In the genomic region with DNA sequence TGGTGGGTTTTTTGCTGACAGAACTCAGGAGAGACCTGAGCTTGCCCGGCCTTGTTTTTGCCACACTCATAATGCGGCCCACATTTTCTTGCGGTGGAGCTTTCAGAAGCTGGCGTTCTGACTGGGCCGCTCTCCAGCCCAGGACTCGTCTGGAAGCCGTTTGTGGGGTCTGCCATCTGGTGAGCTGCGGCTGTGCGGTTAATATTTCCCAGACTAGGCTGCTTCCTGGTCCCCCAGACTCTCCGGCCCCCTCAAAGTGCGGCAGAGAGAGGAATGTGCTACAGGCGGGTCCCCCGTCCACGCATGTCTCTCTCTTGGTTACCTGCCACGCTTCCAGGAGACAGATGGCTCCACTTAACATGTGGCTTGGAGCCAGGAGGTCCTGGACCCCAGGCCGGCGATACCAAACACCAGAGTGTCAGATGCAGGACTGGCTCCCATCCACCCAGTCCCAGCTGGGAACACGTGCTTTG, we compare ENCODE assay signal across 16 cellular contexts.
DNase-seq lines count a peak whose midpoint lies in the region; ATAC-seq, FAIRE-seq and TF ChIP-seq lines count a peak whose summit lies in the region.
"Had no signal": no experiment of that assay in that cellular context is flagged by ENCODE, and none has a peak within 500 bp of the region (broad histone marks: within the 10 kb centered on the region; RNA-seq: fewer than 3 reads in every experiment).

No MANE protein-coding gene starts in this region.

- 67 to 71% (median 71%) methylated on average over 18 of the region's 18 CpGs for WGBS in small intestine, 3 donors

- H3K4me3 ChIP-seq in DND-41 (ENCODE audit: low read depth in 1 of 2, low read length in 2 of 2) = no peak overlapping the region
- no peak overlapping the region for H3K4me3 ChIP-seq in osteoblast (ENCODE audit: insufficient read depth, low read length)
- no peak overlapping the region for H3K4me3 ChIP-seq in small intestine (ENCODE audit: low read depth in 1 of 2, low read length in 2 of 2)
- H3K4me3 ChIP-seq: cardiac muscle cell, stomach had no signal

- peak; percentile 71 for ATAC-seq in DND-41 (ENCODE audit: insufficient read depth, low read depth)
- no peak for ATAC-seq in stimulated activated effector memory CD8-positive, alpha-beta T cell treated with anti-CD3 and anti-CD28 coated beads, Interleukin-12 subunit alpha, Interleukin-12 subunit beta, amount 100 ng/mL, for 72 hours
- no peak for ATAC-seq in HG02571 (IDR thresholded peaks at IDR 0.05; ENCODE audit: unreplicated experiment)

- no peaks in the 10 kb centered on the region for H3K79me2 ChIP-seq in DND-41 (ENCODE audit: insufficient read depth, low read length)
- H3K79me2 ChIP-seq in osteoblast (ENCODE audit: insufficient read depth, low read length) = no peaks in the 10 kb centered on the region

- H3K27ac ChIP-seq in DND-41 (ENCODE audit: low read length) (no peak overlapping the region), osteoblast (ENCODE audit: low read depth, low read length) (no peak overlapping the region), small intestine (ENCODE audit: low read depth in 1 of 2, low read length in 1 of 2) (no peak overlapping the region)
- H3K27ac ChIP-seq: cardiac muscle cell had no signal

- DNase-seq in DND-41 (peak; percentile 77), NCI-H1694 treated with DMSO at 0.1 percent for 48 hours (lab: John Stamatoyannopoulos, UW) (peak; percentile 76), astrocyte of the hippocampus (ENCODE audit: low read depth, low spot score) (peak; percentile 66), osteoblast (ENCODE audit: insufficient read length, low spot score, missing footprints) (peak; percentile 89), small intestine (no peak)
- DNase-seq in T-helper 2 cell treated with Interferon-gamma antibody and Interleukin-4, amounts not matched to agents 5 μg/mL and 100 μg/mL, for 36 hours (ENCODE audit: low spot score) = no peak
- no peak for DNase-seq in stimulated activated effector memory CD8-positive, alpha-beta T cell treated with anti-CD3 and anti-CD28 coated beads, Interleukin-12 subunit alpha, Interleukin-12 subunit beta, amount 100 ng/mL, for 72 hours (ENCODE audit: low spot score in 2 of 2)
- DNase-seq: activated CD4-positive, alpha-beta T cell treated with anti-CD3 and anti-CD28 coated beads, Interleukin-2, amount 10 ng/mL, durations not matched to agents 24 days and 14 days; effector CD8-positive, alpha-beta T cell; NCI-H2081 treated with DMSO at 0.1 percent for 48 hours; stomach; T-helper 9 cell had no signal

- H3K9me3 ChIP-seq in DND-41 (ENCODE audit: insufficient read depth, low read length, severe bottlenecking) (no peaks in the 10 kb centered on the region), osteoblast (ENCODE audit: low read depth, low read length) (no peaks in the 10 kb centered on the region), small intestine (ENCODE audit: control insufficient read depth, low read depth) (no peaks in the 10 kb centered on the region)
- H3K9me3 ChIP-seq: stomach had no signal

- H3K36me3 ChIP-seq in DND-41 (ENCODE audit: insufficient read depth, low read length) (no peaks in the 10 kb centered on the region), osteoblast (ENCODE audit: insufficient read depth, low read length) (no peaks in the 10 kb centered on the region), small intestine (ENCODE audit: control insufficient read depth in 2 of 2, insufficient read depth in 2 of 2, low read length in 2 of 2) (no peaks in the 10 kb centered on the region)
- H3K36me3 ChIP-seq: cardiac muscle cell, stomach had no signal

- H3K4me1 ChIP-seq in DND-41 (ENCODE audit: insufficient read depth, low read length) (no peaks in the 10 kb centered on the region), osteoblast (ENCODE audit: insufficient read depth, low read length) (no peaks in the 10 kb centered on the region), small intestine (ENCODE audit: control insufficient read depth in 2 of 2, insufficient read depth in 1 of 2, low read depth in 1 of 2, low read length in 1 of 2) (no peaks in the 10 kb centered on the region)

- no peak overlapping the region for H3K27ac Mint-ChIP-seq in T-helper 2 cell treated with Interferon-gamma antibody and Interleukin-4, amounts not matched to agents 5 μg/mL and 100 μg/mL, for 36 hours
- no peak overlapping the region for H3K27ac Mint-ChIP-seq in stimulated activated effector memory CD8-positive, alpha-beta T cell treated with anti-CD3 and anti-CD28 coated beads, Interleukin-12 subunit alpha, Interleukin-12 subunit beta, amount 100 ng/mL, for 72 hours
- H3K27ac Mint-ChIP-seq: activated CD4-positive, alpha-beta T cell treated with anti-CD3 and anti-CD28 coated beads, Interleukin-2, amount 10 ng/mL, durations not matched to agents 24 days and 14 days; activated naive CD4-positive, alpha-beta T cell treated with anti-CD3 and anti-CD28 coated beads, Interleukin-2, amount 50 U/mL, for 24 hours; B cell had no signal

- H3K9me3 Mint-ChIP-seq in T-helper 2 cell treated with Interferon-gamma antibody and Interleukin-4, amounts not matched to agents 5 μg/mL and 100 μg/mL, for 36 hours = no peaks in the 10 kb centered on the region
- H3K9me3 Mint-ChIP-seq in stimulated activated effector memory CD8-positive, alpha-beta T cell treated with anti-CD3 and anti-CD28 coated beads, Interleukin-12 subunit alpha, Interleukin-12 subunit beta, amount 100 ng/mL, for 72 hours = no peaks in the 10 kb centered on the region
- H3K9me3 Mint-ChIP-seq: activated CD4-positive, alpha-beta T cell treated with anti-CD3 and anti-CD28 coated beads, Interleukin-2, amount 10 ng/mL, durations not matched to agents 24 days and 14 days; activated naive CD4-positive, alpha-beta T cell treated with anti-CD3 and anti-CD28 coated beads, Interleukin-2, amount 50 U/mL, for 24 hours had no signal

- H2AFZ ChIP-seq in DND-41 (ENCODE audit: low read depth, low read length) = no peak overlapping the region
- peak overlapping the region; percentile 10 for H2AFZ ChIP-seq in osteoblast (ENCODE audit: low read length)

- no peak overlapping the region for H3K4me3 Mint-ChIP-seq in T-helper 2 cell treated with Interferon-gamma antibody and Interleukin-4, amounts not matched to agents 5 μg/mL and 100 μg/mL, for 36 hours
- H3K4me3 Mint-ChIP-seq in stimulated activated effector memory CD8-positive, alpha-beta T cell treated with anti-CD3 and anti-CD28 coated beads, Interleukin-12 subunit alpha, Interleukin-12 subunit beta, amount 100 ng/mL, for 72 hours = no peak overlapping the region
- H3K4me3 Mint-ChIP-seq: activated CD4-positive, alpha-beta T cell treated with anti-CD3 and anti-CD28 coated beads, Interleukin-2, amount 10 ng/mL, durations not matched to agents 24 days and 14 days; activated naive CD4-positive, alpha-beta T cell treated with anti-CD3 and anti-CD28 coated beads, Interleukin-2, amount 50 U/mL, for 24 hours; B cell had no signal

- peaks cover 20% of the 10 kb centered on the region for H3K27me3 ChIP-seq in DND-41 (ENCODE audit: insufficient read depth, low read length, poor library complexity)
- H3K27me3 ChIP-seq in osteoblast (ENCODE audit: insufficient read depth, low read length) = peaks cover 13% of the 10 kb centered on the region
- H3K27me3 ChIP-seq in small intestine (ENCODE audit: control insufficient read depth in 2 of 2, insufficient read depth in 2 of 2, low read length in 2 of 2) = no peaks in the 10 kb centered on the region
- H3K27me3 ChIP-seq: cardiac muscle cell had no signal

- no peaks in the 10 kb centered on the region for H3K27me3 Mint-ChIP-seq in T-helper 2 cell treated with Interferon-gamma antibody and Interleukin-4, amounts not matched to agents 5 μg/mL and 100 μg/mL, for 36 hours (ENCODE audit: low read depth)
- H3K27me3 Mint-ChIP-seq: activated CD4-positive, alpha-beta T cell treated with anti-CD3 and anti-CD28 coated beads, Interleukin-2, amount 10 ng/mL, durations not matched to agents 24 days and 14 days had no signal

- TF ChIP-seq CTCF in DND-41 (IDR thresholded peaks at IDR 0.05; ENCODE audit: borderline replicate concordance, extremely low read depth, low read length, poor library complexity, severe bottlenecking) (no peak), osteoblast (IDR thresholded peaks at IDR 0.05; ENCODE audit: extremely low read depth, low read depth, low read length) (no peak)

- H3K4me2 ChIP-seq in DND-41 (ENCODE audit: insufficient read depth, low read length) = no peak overlapping the region
- H3K4me2 ChIP-seq in osteoblast (ENCODE audit: insufficient read depth, low read length) = no peak overlapping the region

- H4K20me1 ChIP-seq in DND-41 (ENCODE audit: insufficient read depth, low read length) (peaks cover 11% of the 10 kb centered on the region; the same call in 1 of the 2 replicates), osteoblast (ENCODE audit: insufficient read depth, low read length) (no peaks in the 10 kb centered on the region)

- no peaks in the 10 kb centered on the region for H3K36me3 Mint-ChIP-seq in T-helper 2 cell treated with Interferon-gamma antibody and Interleukin-4, amounts not matched to agents 5 μg/mL and 100 μg/mL, for 36 hours (ENCODE audit: low read depth)
- H3K36me3 Mint-ChIP-seq in stimulated activated effector memory CD8-positive, alpha-beta T cell treated with anti-CD3 and anti-CD28 coated beads, Interleukin-12 subunit alpha, Interleukin-12 subunit beta, amount 100 ng/mL, for 72 hours = no peaks in the 10 kb centered on the region
- H3K36me3 Mint-ChIP-seq: activated naive CD4-positive, alpha-beta T cell treated with anti-CD3 and anti-CD28 coated beads, Interleukin-2, amount 50 U/mL, for 24 hours had no signal

- H3K4me1 Mint-ChIP-seq in T-helper 2 cell treated with Interferon-gamma antibody and Interleukin-4, amounts not matched to agents 5 μg/mL and 100 μg/mL, for 36 hours (ENCODE audit: low read depth) = no peaks in the 10 kb centered on the region
- H3K4me1 Mint-ChIP-seq in stimulated activated effector memory CD8-positive, alpha-beta T cell treated with anti-CD3 and anti-CD28 coated beads, Interleukin-12 subunit alpha, Interleukin-12 subunit beta, amount 100 ng/mL, for 72 hours = no peaks in the 10 kb centered on the region
- H3K4me1 Mint-ChIP-seq: activated CD4-positive, alpha-beta T cell treated with anti-CD3 and anti-CD28 coated beads, Interleukin-2, amount 10 ng/mL, durations not matched to agents 24 days and 14 days; activated naive CD4-positive, alpha-beta T cell treated with anti-CD3 and anti-CD28 coated beads, Interleukin-2, amount 50 U/mL, for 24 hours; B cell had no signal

- H3K9ac ChIP-seq in DND-41 (ENCODE audit: low read depth, low read length) = no peak overlapping the region

- FAIRE-seq in small intestine (lab: Jason Lieb, UNC) = no peak

Comparison
In these comparisons a context has a peak if more than half of its experiments do, and no peak if none do; other contexts are left out.
1. DNase-seq: peak in DND-41 (single experiment), NCI-H1694 treated with DMSO at 0.1 percent for 48 hours (single experiment), astrocyte of the hippocampus (single experiment) and osteoblast (single experiment); none in T-helper 2 cell treated with Interferon-gamma antibody and Interleukin-4, amounts not matched to agents 5 μg/mL and 100 μg/mL, for 36 hours (single experiment), stimulated activated effector memory CD8-positive, alpha-beta T cell treated with anti-CD3 and anti-CD28 coated beads, Interleukin-12 subunit alpha, Interleukin-12 subunit beta, amount 100 ng/mL, for 72 hours (0 of 2) and small intestine (single experiment).